In the genomic region with DNA sequence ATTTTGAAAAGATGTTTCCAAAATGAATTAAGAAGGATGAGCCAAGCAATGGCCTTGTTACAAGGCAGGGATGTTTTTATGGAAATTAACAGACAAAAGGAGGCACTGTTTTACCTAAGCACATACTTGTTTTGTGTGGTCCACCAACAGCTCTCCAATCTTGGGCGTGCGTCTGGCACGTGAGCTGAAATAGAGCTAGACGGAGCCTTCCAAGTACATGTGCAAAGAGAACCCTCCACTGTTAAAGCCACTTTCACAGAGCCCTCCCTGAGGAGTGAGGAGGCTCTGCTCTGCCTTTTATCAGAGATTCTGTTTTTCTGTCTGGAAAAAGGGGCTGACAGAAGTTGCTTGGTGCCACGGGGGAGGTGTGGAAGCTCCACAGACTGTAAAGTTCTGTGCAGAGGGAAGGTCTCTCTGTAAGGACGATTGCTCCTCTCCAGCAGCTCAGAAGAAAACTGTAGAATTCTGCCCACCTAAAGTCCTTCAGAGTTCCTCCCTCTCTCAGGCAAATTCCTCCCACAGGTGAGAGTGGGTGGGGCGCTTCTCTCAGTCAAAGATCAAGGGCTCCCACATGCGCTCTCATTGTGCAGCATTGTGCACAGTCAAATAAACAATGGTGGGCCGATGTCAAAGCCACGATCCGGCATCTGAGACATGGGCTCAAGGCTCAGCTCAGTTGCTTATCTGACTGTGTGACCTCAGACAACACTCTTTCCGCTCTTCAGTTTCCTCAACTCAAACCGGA, we compare ENCODE assay signal across 20 cellular contexts.
"Had no signal": no experiment of that assay in that cellular context is flagged by ENCODE, and none has a peak within 500 bp of the region (broad histone marks: within the 10 kb centered on the region; RNA-seq: fewer than 3 reads in every experiment).

No MANE protein-coding gene starts in this region.

- H3K4me3 Mint-ChIP-seq: activated B cell treated with CpG ODN at 0.5 μM for 24 hours; activated CD4-positive, alpha-beta T cell treated with anti-CD3 and anti-CD28 coated beads for 36 hours; activated T-cell treated with anti-CD3 and anti-CD28 coated beads, Interleukin-2, amount 50 U/mL, for 24 hours; activated T-helper 17 cell treated with anti-CD3 and anti-CD28 coated beads, Interleukin-2, amount 50 U/mL, for 72 hours; memory B cell had no signal

- H3K4me3 ChIP-seq: mucosa of descending colon, tibial nerve, vagina had no signal

- H3K9me3 ChIP-seq: mucosa of descending colon, tibial nerve, vagina had no signal

- H3K27me3 ChIP-seq: tibial nerve, vagina had no signal

- DNase-seq: activated B cell treated with CpG ODN at 0.5 μM for 24 hours; activated CD4-positive, alpha-beta T cell treated with anti-CD3 and anti-CD28 coated beads for 36 hours; activated CD4-positive, alpha-beta T cell treated with anti-CD3 and anti-CD28 coated beads, Interleukin-2, amount 50 U/mL, for 4 hours; activated CD8-positive, alpha-beta memory T cell treated with anti-CD3 and anti-CD28 coated beads for 24 hours; activated CD8-positive, alpha-beta memory T cell treated with anti-CD3 and anti-CD28 coated beads, Interleukin-2, amount 50 U/mL, for 4 hours; activated T-cell treated with anti-CD3 and anti-CD28 coated beads, Interleukin-2, amount 50 U/mL, for 24 hours; cortex of kidney; foreskin melanocyte; hypothalamus; mucosa of descending colon; right cardiac atrium; stimulated activated CD4-positive, alpha-beta T cell treated with anti-CD3 and anti-CD28 coated beads, Interleukin-4, amount 100 ng/mL, for 24 hours; stimulated activated naive CD4-positive, alpha-beta T cell treated with Interleukin-2 at 50 U/mL for 16 hours; T-helper 1 cell; T-helper 9 cell had no signal

- H3K27ac Mint-ChIP-seq: activated B cell treated with CpG ODN at 0.5 μM for 24 hours; activated CD4-positive, alpha-beta T cell treated with anti-CD3 and anti-CD28 coated beads for 36 hours; activated T-cell treated with anti-CD3 and anti-CD28 coated beads, Interleukin-2, amount 50 U/mL, for 24 hours; memory B cell had no signal

- H3K9me3 Mint-ChIP-seq: activated naive CD4-positive, alpha-beta T cell treated with anti-CD3 and anti-CD28 coated beads, Interleukin-2, amount 50 U/mL, for 72 hours; activated T-cell treated with anti-CD3 and anti-CD28 coated beads, Interleukin-2, amount 50 U/mL, for 24 hours; activated T-helper 17 cell treated with anti-CD3 and anti-CD28 coated beads, Interleukin-2, amount 50 U/mL, for 72 hours had no signal

- ATAC-seq: activated CD4-positive, alpha-beta T cell treated with anti-CD3 and anti-CD28 coated beads for 36 hours; activated naive CD4-positive, alpha-beta T cell treated with anti-CD3 and anti-CD28 coated beads, Interleukin-2, amount 50 U/mL, for 72 hours; activated T-helper 17 cell treated with anti-CD3 and anti-CD28 coated beads, Interleukin-2, amount 50 U/mL, for 72 hours; mucosa of descending colon had no signal

- H3K27me3 Mint-ChIP-seq: activated T-cell treated with anti-CD3 and anti-CD28 coated beads, Interleukin-2, amount 50 U/mL, for 24 hours had no signal

- H3K4me1 Mint-ChIP-seq: activated B cell treated with CpG ODN at 0.5 μM for 24 hours; activated CD4-positive, alpha-beta T cell treated with anti-CD3 and anti-CD28 coated beads for 36 hours; activated T-helper 17 cell treated with anti-CD3 and anti-CD28 coated beads, Interleukin-2, amount 50 U/mL, for 72 hours; memory B cell had no signal

- H3K36me3 Mint-ChIP-seq: activated naive CD4-positive, alpha-beta T cell treated with anti-CD3 and anti-CD28 coated beads, Interleukin-2, amount 50 U/mL, for 72 hours; memory B cell had no signal

- H3K36me3 ChIP-seq: tibial nerve, vagina had no signal

- H3K27ac ChIP-seq: tibial nerve, vagina had no signal
